ENCODE assay signal across 18 cellular contexts in the genomic region with DNA sequence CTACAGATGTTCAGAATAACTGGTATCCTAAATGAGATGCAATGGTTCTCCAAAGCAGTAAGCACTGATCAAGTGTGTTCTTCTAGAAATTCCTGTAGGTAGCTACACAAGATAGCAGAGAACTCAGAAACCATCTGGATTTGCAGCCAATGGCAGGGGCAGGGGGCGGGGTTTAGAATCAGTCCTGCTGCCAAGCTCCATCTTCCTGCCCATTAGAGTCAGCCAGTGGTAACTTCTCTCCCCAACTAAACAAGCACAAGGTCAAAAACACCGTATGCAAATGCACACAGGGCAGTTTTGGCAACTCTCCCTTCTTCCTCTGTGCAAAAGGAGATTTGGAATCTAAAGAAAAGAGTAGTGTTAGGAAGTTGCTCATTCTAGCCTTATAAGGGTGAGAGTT.
A peak's percentile ranks its signal among the peaks of the same experiment; 100 is the strongest.
DNase-seq lines count a peak whose midpoint lies in the region; ATAC-seq and TF ChIP-seq lines count a peak whose summit lies in the region.
"Had no signal": no experiment of that assay in that cellular context is flagged by ENCODE, and none has a peak within 500 bp of the region (broad histone marks: within the 10 kb centered on the region; RNA-seq: fewer than 3 reads in every experiment).

No MANE protein-coding gene starts in this region.

- BruUV-seq in A673 (replicated peaks; lab: Mats Ljungman, UMichigan) = no TSS peak

- 61% methylated on average over 2 of the region's 2 CpGs for WGBS in esophagus muscularis mucosa

- no peaks in the 10 kb centered on the region for H3K27me3 ChIP-seq in A673 (replicated peaks; ENCODE audit: insufficient read depth, low read depth, low read length, poor library complexity)
- H3K27me3 ChIP-seq in esophagus muscularis mucosa = no peaks in the 10 kb centered on the region

- CTCF ChIA-PET in A673 (lab: Charles Lee) = no interaction called here

- ATAC-seq in GM21367 (IDR thresholded peaks at IDR 0.05; ENCODE audit: unreplicated experiment) (no peak), HG02970 (IDR thresholded peaks at IDR 0.05; ENCODE audit: low FRiP score, unreplicated experiment) (no peak)
- ATAC-seq: GM12878 had no signal

- TF ChIP-seq CTCF in A673 (conservative IDR thresholded peaks at IDR 0.05; ENCODE audit: low read depth, low read length) (no peak), esophagus muscularis mucosa (IDR thresholded peaks at IDR 0.05) (no peak)

- H3K9me3 ChIP-seq in A673 (ENCODE audit: low read depth, low read length, poor library complexity, severe bottlenecking) = peaks cover 4% of the 10 kb centered on the region
- H3K9me3 ChIP-seq in esophagus muscularis mucosa = peaks cover 0 to 4% (median 2%) of the 10 kb centered on the region in 4 donors

- H3K4me3 ChIP-seq in A673 (ENCODE audit: low read depth, low read length, poor library complexity, severe bottlenecking) = no peak overlapping the region
- no peak overlapping the region for H3K4me3 ChIP-seq in esophagus muscularis mucosa
- H3K4me3 ChIP-seq: GM12878 had no signal

- H3K27ac ChIP-seq in A673 (ENCODE audit: low read depth, low read length, poor library complexity, severe bottlenecking) (no peak overlapping the region), esophagus muscularis mucosa (replicated peaks in 1 of 4) (no peak overlapping the region)

- TF ChIP-seq EP300 in esophagus muscularis mucosa (IDR thresholded peaks at IDR 0.05) = no peak

- peaks cover 69% of the 10 kb centered on the region for H3K4me1 ChIP-seq in A673 (ENCODE audit: insufficient read depth, low read length, poor library complexity, severe bottlenecking)
- no peaks in the 10 kb centered on the region for H3K4me1 ChIP-seq in esophagus muscularis mucosa

- POLR2A ChIA-PET in A673 (lab: Charles Lee; ENCODE audit: low non-redundant PET) = interaction anchor here (0.6 kb wide), 1 partner anchor 46 kb away, joined by 3 read pairs; no protein-coding TSS in a partner anchor

- H3K36me3 ChIP-seq in A673 (ENCODE audit: insufficient read depth, low read length, poor library complexity, severe bottlenecking) (peaks cover 29% of the 10 kb centered on the region), esophagus muscularis mucosa (no peaks in the 10 kb centered on the region)

- intact Hi-C loops in A673 (cut with micrococcal nuclease; ENCODE audit: unreplicated experiment) (loop anchor here (2.0 kb wide), 1 partner anchor 201 kb away; no protein-coding TSS in a partner anchor), esophagus muscularis mucosa (cut with DNase I) (no loop called here)

- DNase-seq in A673 (ENCODE audit: low spot score) = peak; percentile 75
- DNase-seq in ELF-1 (ENCODE audit: low read depth, low spot score) = peak; percentile 2
- peak; percentile 19 for DNase-seq in NCI-H446 treated with DMSO at 0.1 percent for 48 hours (lab: John Stamatoyannopoulos, UW)
- DNase-seq in esophagus muscularis mucosa (ENCODE audit: extremely low spot score) = peak; percentile 81
- no peak for DNase-seq in activated T-cell treated with anti-CD3 and anti-CD28 coated beads, Interleukin-2, amount 50 U/mL, for 48 hours
- DNase-seq: C1 segment of cervical spinal cord; CD8-positive, alpha-beta memory T cell; GF-D8; HFFc6; KBM-7; MV-4-11; NCI-H187 treated with DMSO at 0.1 percent for 48 hours; NCI-H2227 treated with DMSO at 0.1 percent for 48 hours; NCI-H524; SIG-M5 had no signal

- no peak for TF ChIP-seq POLR2A in esophagus muscularis mucosa (IDR thresholded peaks at IDR 0.05; ENCODE audit: low read depth)

Comparison
In these comparisons a context has a peak if more than half of its experiments do, and no peak if none do; other contexts are left out.
1. DNase-seq: peak in A673 (single experiment), ELF-1 (single experiment), NCI-H446 treated with DMSO at 0.1 percent for 48 hours (single experiment) and esophagus muscularis mucosa (single experiment); none in activated T-cell treated with anti-CD3 and anti-CD28 coated beads, Interleukin-2, amount 50 U/mL, for 48 hours (0 of 2).